12 cellular contexts compared by ENCODE assay signal in genomic region chr19:36225219-36225892, GRCh38. TPM values are rescaled to one million over a fixed set of nuclear protein-coding genes. Genes with fewer than 3 reads are reported as not detected.
DNase-seq lines count a peak whose midpoint lies in the region; ATAC-seq and TF ChIP-seq lines count a peak whose summit lies in the region.
"Had no signal": no experiment of that assay in that cellular context is flagged by ENCODE, and none has a peak within 500 bp of the region (broad histone marks: within the 10 kb centered on the region; RNA-seq: fewer than 3 reads in every experiment).

No MANE protein-coding gene starts in this region.

- POLR2A ChIA-PET in activated CD8-positive, alpha-beta T cell treated with anti-CD3 and anti-CD28 coated beads, Interleukin-2, amount 10 ng/mL, durations not matched to agents 7 days and 5 days (lab: Charles Lee), result interaction anchor here (0.8 kb wide), 1 partner anchor 10 kb away, joined by 4 read pairs; no protein-coding TSS in a partner anchor

- peak overlapping the region; percentile 67 for H3K27ac Mint-ChIP-seq in activated CD8-positive, alpha-beta T cell treated with anti-CD3 and anti-CD28 coated beads, Interleukin-2, amount 10 ng/mL, durations not matched to agents 7 days and 5 days
- H3K27ac Mint-ChIP-seq: T-helper 17 cell had no signal

- H3K27me3 Mint-ChIP-seq in activated CD8-positive, alpha-beta T cell treated with anti-CD3 and anti-CD28 coated beads, Interleukin-2, amount 10 ng/mL, durations not matched to agents 7 days and 5 days (ENCODE audit: low read depth), result no peaks in the 10 kb centered on the region
- H3K27me3 Mint-ChIP-seq: T-helper 17 cell had no signal

- H3K4me1 Mint-ChIP-seq in activated CD8-positive, alpha-beta T cell treated with anti-CD3 and anti-CD28 coated beads, Interleukin-2, amount 10 ng/mL, durations not matched to agents 7 days and 5 days (ENCODE audit: low read depth), result peaks cover 21% of the 10 kb centered on the region

- DNase-seq in AG09309 (ENCODE audit: low read depth), result peak; percentile 27
- DNase-seq in GM04503 (ENCODE audit: low read depth), result peak; percentile 28
- DNase-seq in activated CD8-positive, alpha-beta T cell treated with anti-CD3 and anti-CD28 coated beads, Interleukin-2, amount 10 ng/mL, durations not matched to agents 7 days and 5 days, result no peak
- peak; percentile 58 for DNase-seq in fibroblast of pulmonary artery (ENCODE audit: low read depth)
- no peak for DNase-seq in SW480 (ENCODE audit: low spot score)
- no peak for DNase-seq in DMS53 (lab: John Stamatoyannopoulos, UW)
- DNase-seq in retina, result no peak
- DNase-seq in foreskin melanocyte, result no peak
- DNase-seq: activated gamma-delta T cell treated with Interleukin-2 at 50 U/mL for 16 hours; gastrocnemius medialis; stimulated activated CD8-positive, alpha-beta memory T cell treated with anti-CD3 and anti-CD28 coated beads, Interleukin-4, amount 100 ng/mL, for 48 hours; T-helper 17 cell had no signal

- TF ChIP-seq CTCF in AG09309 (IDR thresholded peaks at IDR 0.05; ENCODE audit: control insufficient read depth, insufficient read depth, low read depth, low read length, missing control alignments) (no peak), fibroblast of pulmonary artery (IDR thresholded peaks at IDR 0.05; ENCODE audit: low read length, missing control alignments) (no peak)

- no peak for ATAC-seq in activated CD8-positive, alpha-beta T cell treated with anti-CD3 and anti-CD28 coated beads, Interleukin-2, amount 10 ng/mL, durations not matched to agents 7 days and 5 days
- ATAC-seq: gastrocnemius medialis, T-helper 17 cell had no signal

- CTCF ChIA-PET in activated CD8-positive, alpha-beta T cell treated with anti-CD3 and anti-CD28 coated beads, Interleukin-2, amount 10 ng/mL, durations not matched to agents 7 days and 5 days (lab: Charles Lee), result interaction anchor here (1.8 kb wide), 1 partner anchor 10 kb away, joined by 5 read pairs; no protein-coding TSS in a partner anchor

- H3K4me3 Mint-ChIP-seq in activated CD8-positive, alpha-beta T cell treated with anti-CD3 and anti-CD28 coated beads, Interleukin-2, amount 10 ng/mL, durations not matched to agents 7 days and 5 days, result no peak overlapping the region
- H3K4me3 Mint-ChIP-seq: T-helper 17 cell had no signal

- H3K36me3 Mint-ChIP-seq in activated CD8-positive, alpha-beta T cell treated with anti-CD3 and anti-CD28 coated beads, Interleukin-2, amount 10 ng/mL, durations not matched to agents 7 days and 5 days (ENCODE audit: low read depth), result peaks cover 90% of the 10 kb centered on the region

- no peak overlapping the region for H3K4me3 ChIP-seq in AG09309 (ENCODE audit: control insufficient read depth, low read depth, low read length)
- no peak overlapping the region for H3K4me3 ChIP-seq in fibroblast of pulmonary artery (replicated peaks; ENCODE audit: low read depth, low read length)
- H3K4me3 ChIP-seq: gastrocnemius medialis had no signal

- H3K9me3 Mint-ChIP-seq in activated CD8-positive, alpha-beta T cell treated with anti-CD3 and anti-CD28 coated beads, Interleukin-2, amount 10 ng/mL, durations not matched to agents 7 days and 5 days (ENCODE audit: insufficient read depth), result peaks cover 32% of the 10 kb centered on the region

RNA-seq across cellular contexts. Expression of gene ZNF146, which starts 10.4 kb away (rescaled TPM):
- total RNA-seq in activated CD8-positive, alpha-beta T cell treated with anti-CD3 and anti-CD28 coated beads, Interleukin-2, amount 10 ng/mL, durations not matched to agents 7 days and 5 days, result 10 to 100 TPM; 61.7 to 63.8 TPM

RNA-seq across cellular contexts. Expression of gene ZNF565, which starts 10.9 kb away (rescaled TPM):
- total RNA-seq in activated CD8-positive, alpha-beta T cell treated with anti-CD3 and anti-CD28 coated beads, Interleukin-2, amount 10 ng/mL, durations not matched to agents 7 days and 5 days, result 1 to 10 TPM; 2.2 to 2.7 TPM

Comparison
In these comparisons a context has a peak if more than half of its experiments do, and no peak if none do; other contexts are left out.
1. DNase-seq: peak in AG09309 (single experiment), GM04503 (single experiment) and fibroblast of pulmonary artery (single experiment); none in activated CD8-positive, alpha-beta T cell treated with anti-CD3 and anti-CD28 coated beads, Interleukin-2, amount 10 ng/mL, durations not matched to agents 7 days and 5 days (single experiment), SW480 (single experiment), DMS53 (single experiment), retina (single experiment) and foreskin melanocyte (single experiment).